In genomic region chr17:35082073-35082657, GRCh38 we compare ENCODE assay signal across 8 cellular contexts. TPM values are rescaled to one million over a fixed set of nuclear protein-coding genes. Genes with fewer than 3 reads are reported as not detected.
DNase-seq lines count a peak whose midpoint lies in the region; ATAC-seq, FAIRE-seq and TF ChIP-seq lines count a peak whose summit lies in the region.

No MANE protein-coding gene starts in this region.

- DNase-seq in AG09309 (ENCODE audit: low read depth) = peak; percentile 67
- DNase-seq in H9 = no peak
- no peak for DNase-seq in RWPE2 (ENCODE audit: low spot score)
- peak; percentile 49 for DNase-seq in fibroblast of gingiva (ENCODE audit: low read depth)
- no peak for DNase-seq in kidney
- DNase-seq in heart left ventricle = no peak

- peak overlapping the region; percentile 3 to 21 (median 7); a peak in 2 of 7 replicates for H3K27ac Mint-ChIP-seq in H9

- H2AK5ac ChIP-seq in H9 (ENCODE audit: insufficient read length, low read length) = no peak overlapping the region

- H4K91ac ChIP-seq in H9 (ENCODE audit: insufficient read length, low read depth, low read length) = no peak overlapping the region

- no peaks in the 10 kb centered on the region; the same call in 1 of the 2 replicates for H3K27me3 Mint-ChIP-seq in H9 (ENCODE audit: low read depth)

- H2AFZ ChIP-seq in H9 (ENCODE audit: low read length) = no peak overlapping the region

- H3K36me3 Mint-ChIP-seq in H9 (ENCODE audit: insufficient read depth in 1 of 3, low read depth in 3 of 3) = no peaks in the 10 kb centered on the region

- no peak overlapping the region for H4K8ac ChIP-seq in H9 (replicated peaks; ENCODE audit: insufficient read length, low read depth, low read length)

- H4K5ac ChIP-seq in H9 (ENCODE audit: insufficient read length, low read depth, low read length) = no peak overlapping the region

- no peak overlapping the region for H3K4ac ChIP-seq in H9 (ENCODE audit: low read depth, low read length)

- peaks cover 59% of the 10 kb centered on the region in 2 experiments for H3K4me1 Mint-ChIP-seq in H9

- H2BK120ac ChIP-seq in H9 (ENCODE audit: low read depth, low read length, poor library complexity, severe bottlenecking) = no peak overlapping the region

- no peak overlapping the region for H3K27ac ChIP-seq in H9 (ENCODE audit: insufficient read length, low read depth, low read length)
- H3K27ac ChIP-seq in RWPE2 (ENCODE audit: poor library complexity, severe bottlenecking) = peak overlapping the region; percentile 96
- peak overlapping the region in 1 of 2 donors; percentile 55 for H3K27ac ChIP-seq in kidney (ENCODE audit: low read depth in 2 of 2, low read length in 2 of 2)
- H3K27ac ChIP-seq in heart left ventricle = no peak overlapping the region

- H3K9ac ChIP-seq in H9 (ENCODE audit: extremely low read depth, insufficient read length, low read length) (no peak overlapping the region), kidney (ENCODE audit: low read length in 2 of 2) (no peak overlapping the region)

- WGBS in H9 (ENCODE audit: extremely low coverage, insufficient read length, low lambda C conversion rate) = no CpG with 5 or more reads among the region's 3 CpGs
- 49 to 71% (median 65%) methylated on average over 3 of the region's 3 CpGs for WGBS in heart left ventricle, 4 donors

- H3K14ac ChIP-seq in H9 (ENCODE audit: insufficient read depth, low read length) = no peak overlapping the region

- peaks cover 2% of the 10 kb centered on the region for H3K79me1 ChIP-seq in H9 (ENCODE audit: insufficient read depth, low read depth, low read length, poor library complexity, severe bottlenecking)

- peak; percentile 32 for ATAC-seq in RWPE2 (ENCODE audit: low read depth)
- ATAC-seq in HG03442 (IDR thresholded peaks at IDR 0.05; ENCODE audit: unreplicated experiment) = no peak
- no peak for ATAC-seq in HG02678 (IDR thresholded peaks at IDR 0.05; ENCODE audit: unreplicated experiment)
- ATAC-seq in heart left ventricle = no peak

- H3K27me3 ChIP-seq in H9 (ENCODE audit: insufficient read depth, low read length) (no peaks in the 10 kb centered on the region), RWPE2 (ENCODE audit: insufficient read depth, poor library complexity, severe bottlenecking) (no peaks in the 10 kb centered on the region), heart left ventricle (no peaks in the 10 kb centered on the region)

- H3K36me3 ChIP-seq in RWPE2 (ENCODE audit: low read depth) (no peaks in the 10 kb centered on the region), kidney (ENCODE audit: control insufficient read depth in 1 of 2, insufficient read depth in 2 of 2, low read length in 2 of 2) (no peaks in the 10 kb centered on the region), heart left ventricle (no peaks in the 10 kb centered on the region)

- H3K4me2 ChIP-seq in H9 (ENCODE audit: insufficient read depth, insufficient read length, low read length) = no peak overlapping the region

- no peaks in the 10 kb centered on the region for H3K9me3 Mint-ChIP-seq in H9

- no peaks in the 10 kb centered on the region for H3K23me2 ChIP-seq in H9 (ENCODE audit: insufficient read length, low read depth, low read length, poor library complexity, severe bottlenecking)

- no peak overlapping the region for H3K23ac ChIP-seq in H9 (ENCODE audit: insufficient read length, low read depth, low read length)

- TF ChIP-seq CTCF in AG09309 (IDR thresholded peaks at IDR 0.05; ENCODE audit: control insufficient read depth, insufficient read depth, low read depth, low read length, missing control alignments) = no peak
- TF ChIP-seq CTCF in H9 (conservative IDR thresholded peaks at IDR 0.05) = no peak
- TF ChIP-seq CTCF in RWPE2 (IDR thresholded peaks at IDR 0.05; ENCODE audit: poor library complexity, severe bottlenecking) = no peak
- no peak for TF ChIP-seq CTCF in kidney (IDR thresholded peaks at IDR 0.05; ENCODE audit: borderline replicate concordance, extremely low read depth, insufficient read depth)
- no peak for TF ChIP-seq CTCF in heart left ventricle (IDR thresholded peaks at IDR 0.05)

- H3K18ac ChIP-seq in H9 (ENCODE audit: insufficient read length, low read depth, low read length) = no peak overlapping the region

- H3K4me1 ChIP-seq in H9 (ENCODE audit: insufficient read depth, low read length) (peaks cover 12% of the 10 kb centered on the region; the same call in 1 of the 2 replicates), RWPE2 (ENCODE audit: insufficient read depth, poor library complexity, severe bottlenecking) (peaks cover 80% of the 10 kb centered on the region), kidney (ENCODE audit: control insufficient read depth in 1 of 2, insufficient read depth in 1 of 2, low read depth in 1 of 2, low read length in 2 of 2) (peaks cover 0 to 11% of the 10 kb centered on the region in 2 donors), heart left ventricle (peaks cover 0 to 40% (median 0%) of the 10 kb centered on the region in 12 donors)

- no peak overlapping the region for H2BK15ac ChIP-seq in H9 (ENCODE audit: low read depth, low read length)

- no peak for TF ChIP-seq POLR2A in heart left ventricle (IDR thresholded peaks at IDR 0.05)

- FAIRE-seq in kidney (lab: Jason Lieb, UNC) = no peak

- H3K79me2 ChIP-seq in H9 (ENCODE audit: insufficient read depth, low read length) = 0 out of 2 replicates have a peak, but pooled peaks cover 2% of the 10 kb centered on the region

- H3K4me3 Mint-ChIP-seq in H9 = no peak overlapping the region

- no peak overlapping the region for H2BK12ac ChIP-seq in H9 (ENCODE audit: insufficient read length, low read depth, low read length)

- H3K9me3 ChIP-seq in H9 (ENCODE audit: control insufficient read depth, low read depth, low read length) = no peaks in the 10 kb centered on the region
- no peaks in the 10 kb centered on the region for H3K9me3 ChIP-seq in RWPE2 (ENCODE audit: severe bottlenecking)
- no peaks in the 10 kb centered on the region for H3K9me3 ChIP-seq in kidney (ENCODE audit: control insufficient read depth in 1 of 2, low read length in 2 of 2)
- no peaks in the 10 kb centered on the region for H3K9me3 ChIP-seq in heart left ventricle

- no peak overlapping the region for H2BK5ac ChIP-seq in H9 (ENCODE audit: insufficient read length, low read length)

- H3K4me3 ChIP-seq in AG09309 (ENCODE audit: control insufficient read depth, low read depth, low read length) (no peak overlapping the region), RWPE2 (ENCODE audit: severe bottlenecking) (no peak overlapping the region), kidney (ENCODE audit: low read length in 2 of 2) (no peak overlapping the region), heart left ventricle (no peak overlapping the region)

- H3K56ac ChIP-seq in H9 (ENCODE audit: insufficient read length, low read depth, low read length) = no peak overlapping the region

- H4K20me1 ChIP-seq in H9 (ENCODE audit: control insufficient read depth, insufficient read depth, insufficient read length) = no peaks in the 10 kb centered on the region

- H3T11ph ChIP-seq in H9 (ENCODE audit: low read length) = no peak overlapping the region

- intact Hi-C loops in kidney (cut with DNase I) = no loop called here
- intact Hi-C loops in heart left ventricle (cut with DNase I) = loop anchor here in 1 of 10 donors (10.0 kb wide), 1 partner anchor 97 kb away; the partner anchor contains the start of gene LIG3

- H2BK20ac ChIP-seq in H9 (ENCODE audit: low read depth, low read length, poor library complexity, severe bottlenecking) = no peak overlapping the region

RNA-seq across cellular contexts. Expression of gene RFFL, which starts 18.7 kb away (rescaled TPM):
- total RNA-seq in H9 (2021) (21.1 and 21.4 TPM in 2 replicates), kidney (29.0 TPM), heart left ventricle (10 to 100 TPM; 10.1 to 21.6 (median 13.5) TPM)
- polyA plus RNA-seq in kidney (ENCODE audit: insufficient read depth, low read depth, low replicate concordance) (15.7 TPM), heart left ventricle (1 to 10 TPM; 2.6 to 7.1 TPM)

RNA-seq across cellular contexts. Expression of gene RAD51D, which starts 37.5 kb away (rescaled TPM):
- total RNA-seq in H9 (2021) (14.0 and 15.8 TPM in 2 replicates), kidney (13.8 TPM), heart left ventricle (1 to 10 TPM; 2.7 to 9.2 (median 5.0) TPM)
- polyA plus RNA-seq in kidney (ENCODE audit: insufficient read depth, low read depth, low replicate concordance) (7.8 TPM), heart left ventricle (1 to 10 TPM; 2.1 to 6.7 TPM)

RNA-seq across cellular contexts. Expression of gene FNDC8, which starts 39.2 kb away (rescaled TPM):
- total RNA-seq in H9 (2021) = not detected in 2 replicates
- not detected for total RNA-seq in kidney
- polyA plus RNA-seq in kidney (ENCODE audit: insufficient read depth, low read depth, low replicate concordance) = not detected
- not detected for total RNA-seq in heart left ventricle
- not detected for polyA plus RNA-seq in heart left ventricle

RNA-seq across cellular contexts. Expression of gene NLE1, which starts 59.9 kb away (rescaled TPM):
- 41.7 and 43.9 TPM in 2 replicates for total RNA-seq in H9 (2021)
- total RNA-seq in kidney = 11.0 TPM
- polyA plus RNA-seq in kidney (ENCODE audit: insufficient read depth, low read depth, low replicate concordance) = 9.6 TPM
- 1 to 10 TPM; 2.8 to 8.0 (median 4.2) TPM for total RNA-seq in heart left ventricle
- polyA plus RNA-seq in heart left ventricle = 1 to 10 TPM; 1.8 to 8.5 TPM

Comparison
In these comparisons a context has a peak if more than half of its experiments do, and no peak if none do; other contexts are left out.
1. DNase-seq: peak in AG09309 (single experiment) and fibroblast of gingiva (single experiment); none in H9 (single experiment), RWPE2 (single experiment), kidney (single experiment) and heart left ventricle (0 of 5).